In genomic region chr2:237674731-237675276, GRCh38 we compare ENCODE assay signal across 1 cellular context.
A peak's percentile ranks its signal among the peaks of the same experiment; 100 is the strongest.
TF ChIP-seq lines count a peak whose summit lies in the region.

No MANE protein-coding gene starts in this region.

TF ChIP-seq in K562, 482 proteins besides CTCF, POLR2A, EP300 and RAD21 (continued from another document):
- TF ChIP-seq VEZF1 (CRISPR knock-in tag; IDR thresholded peaks at IDR 0.05): peak; percentile 46; the same call in 1 of the 2 replicates
- TF ChIP-seq ZHX1 (conservative IDR thresholded peaks at IDR 0.05; ENCODE audit: low read length): no peak
- TF ChIP-seq FOXJ2 (tag; IDR thresholded peaks at IDR 0.05): peak; percentile 81
- no peak for TF ChIP-seq DDX20 (tag; IDR thresholded peaks at IDR 0.05; ENCODE audit: low read depth)
- TF ChIP-seq BRD4 (IDR thresholded peaks at IDR 0.05): no peak
- TF ChIP-seq, protein P1, sequence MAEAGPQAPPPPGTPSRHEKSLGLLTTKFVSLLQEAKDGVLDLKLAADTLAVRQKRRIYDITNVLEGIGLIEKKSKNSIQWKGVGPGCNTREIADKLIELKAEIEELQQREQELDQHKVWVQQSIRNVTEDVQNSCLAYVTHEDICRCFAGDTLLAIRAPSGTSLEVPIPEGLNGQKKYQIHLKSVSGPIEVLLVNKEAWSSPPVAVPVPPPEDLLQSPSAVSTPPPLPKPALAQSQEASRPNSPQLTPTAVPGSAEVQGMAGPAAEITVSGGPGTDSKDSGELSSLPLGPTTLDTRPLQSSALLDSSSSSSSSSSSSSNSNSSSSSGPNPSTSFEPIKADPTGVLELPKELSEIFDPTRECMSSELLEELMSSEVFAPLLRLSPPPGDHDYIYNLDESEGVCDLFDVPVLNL (CRISPR knock-in tag; IDR thresholded peaks at IDR 0.05; ENCODE audit: low read depth): no peak
- peak; percentile 60 for TF ChIP-seq GABPA (tag; conservative IDR thresholded peaks at IDR 0.05; ENCODE audit: low read depth)
- no peak for TF ChIP-seq MEF2A (IDR thresholded peaks at IDR 0.05; ENCODE audit: control insufficient read depth, low read depth, low read length)
- no peak for TF ChIP-seq C11orf30 (IDR thresholded peaks at IDR 0.05; ENCODE audit: low read depth)
- TF ChIP-seq ZSCAN32 (CRISPR knock-in tag; IDR thresholded peaks at IDR 0.05): no peak
- no peak for TF ChIP-seq SAP30 (IDR thresholded peaks at IDR 0.05; ENCODE audit: borderline replicate concordance, insufficient read depth, low read depth, low read length, poor library complexity, severe bottlenecking)
- TF ChIP-seq ZNF695 (CRISPR knock-in tag; IDR thresholded peaks at IDR 0.05): no peak
- peak; percentile 25 to 52; a peak in 2 of 4 replicates for TF ChIP-seq MNT (conservative IDR thresholded peaks at IDR 0.05)
- TF ChIP-seq MAX (CRISPR knock-in tag; IDR thresholded peaks at IDR 0.05): peak; percentile 71
- peak; percentile 56 for TF ChIP-seq BHLHE40 (IDR thresholded peaks at IDR 0.05; ENCODE audit: low read length)
- TF ChIP-seq POLR3G (IDR thresholded peaks at IDR 0.05; ENCODE audit: extremely low read depth, insufficient read length, insufficient replicate concordance): no peak
- TF ChIP-seq HIVEP1 (CRISPR knock-in tag; IDR thresholded peaks at IDR 0.05): no peak
- TF ChIP-seq BRCA1 (IDR thresholded peaks at IDR 0.05): no peak
- TF ChIP-seq BRCA1 (CRISPR knock-in tag; IDR thresholded peaks at IDR 0.05): no peak
- TF ChIP-seq RCOR1 (IDR thresholded peaks at IDR 0.05; ENCODE audit: borderline replicate concordance in 1 of 2, low read depth in 2 of 2, low read length in 2 of 2): no peak
- TF ChIP-seq XRCC4 (IDR thresholded peaks at IDR 0.05; ENCODE audit: extremely low read depth, insufficient read depth, insufficient read length): no peak
- TF ChIP-seq CBX3 (IDR thresholded peaks at IDR 0.05; ENCODE audit: borderline replicate concordance in 1 of 2, low read length in 2 of 2): no peak
- TF ChIP-seq RFX1 (IDR thresholded peaks at IDR 0.05): peak; percentile 74
- no peak for TF ChIP-seq KLF13 (tag; IDR thresholded peaks at IDR 0.05; ENCODE audit: borderline replicate concordance, low read depth)
- no peak for TF ChIP-seq BACH1 (tag; IDR thresholded peaks at IDR 0.05)
- peak; percentile 79; the same call in 1 of the 2 replicates for TF ChIP-seq ZNF263 (CRISPR knock-in tag; IDR thresholded peaks at IDR 0.05; ENCODE audit: borderline replicate concordance)
- TF ChIP-seq ARID4B (CRISPR knock-in tag; IDR thresholded peaks at IDR 0.05): 0 out of 2 replicates have a peak, but pooled peaks have one; percentile 34
- TF ChIP-seq CCNT2 (IDR thresholded peaks at IDR 0.05; ENCODE audit: borderline replicate concordance, extremely low read depth, insufficient read length, low read depth, low read length): no peak
- TF ChIP-seq POLR2H (tag; IDR thresholded peaks at IDR 0.05; ENCODE audit: low read depth): no peak
- no peak for TF ChIP-seq NFE2 (IDR thresholded peaks at IDR 0.05; ENCODE audit: low read depth)
- no peak for TF ChIP-seq GATAD2A (IDR thresholded peaks at IDR 0.05)
- TF ChIP-seq ELF2 (CRISPR knock-in tag; IDR thresholded peaks at IDR 0.05): peak; percentile 73; the same call in 1 of the 2 replicates
- peak; percentile 74 for TF ChIP-seq ELF1 (tag; IDR thresholded peaks at IDR 0.05)
